Comparison of ENCODE assay signal across 14 cellular contexts in genomic region chr12:904010-904414, GRCh38. TPM values are rescaled to one million over a fixed set of nuclear protein-coding genes. Genes with fewer than 3 reads are reported as not detected.
DNase-seq lines count a peak whose midpoint lies in the region; ATAC-seq and FAIRE-seq lines count a peak whose summit lies in the region.
"Had no signal": no experiment of that assay in that cellular context is flagged by ENCODE, and none has a peak within 500 bp of the region (broad histone marks: within the 10 kb centered on the region; RNA-seq: fewer than 3 reads in every experiment).

No MANE protein-coding gene starts in this region.

- H3K27me3 ChIP-seq in small intestine (ENCODE audit: control insufficient read depth in 2 of 2, insufficient read depth in 2 of 2, low read length in 2 of 2), result no peaks in the 10 kb centered on the region
- H3K27me3 ChIP-seq: tibial artery had no signal

- H3K4me3 Mint-ChIP-seq in T-cell (no peak overlapping the region), immature natural killer cell (no peak overlapping the region)
- H3K4me3 Mint-ChIP-seq: dendritic cell treated with granulocyte-macrophage colony-stimulating factor and Interleukin-4, amounts not matched to agents 40 ng/mL and 50 ng/mL, for 4 days; IgD-negative memory B cell had no signal

- CTCF ChIA-PET in T-cell (lab: Charles Lee), result no interaction called here

- H3K9me3 ChIP-seq in small intestine (ENCODE audit: control insufficient read depth, low read depth), result no peaks in the 10 kb centered on the region
- H3K9me3 ChIP-seq: tibial artery had no signal

- peaks cover 72% of the 10 kb centered on the region for H3K36me3 Mint-ChIP-seq in T-cell
- peaks cover 24 to 52% (median 25%) of the 10 kb centered on the region in 3 donors for H3K36me3 Mint-ChIP-seq in immature natural killer cell

- DNase-seq in NCI-H2107 (lab: John Stamatoyannopoulos, UW) (peak; percentile 13), NCI-H2107 treated with DMSO at 0.1 percent for 48 hours (lab: John Stamatoyannopoulos, UW; ENCODE audit: unreplicated experiment) (no peak), GM19239 (ENCODE audit: insufficient read length, low spot score) (no peak), T-cell (no peak), immature natural killer cell (no peak), ureter (ENCODE audit: low spot score) (no peak), small intestine (no peak)
- DNase-seq: amygdala; NCI-H2081; NK-92 treated with Interleukin-12 subunit alpha and Interleukin-12 subunit beta, amount 100 ng/mL, for 24 hours; tibial artery had no signal

- no peak overlapping the region for H3K27ac ChIP-seq in small intestine (ENCODE audit: low read depth in 1 of 2, low read length in 1 of 2)
- H3K27ac ChIP-seq: tibial artery had no signal

- no peaks in the 10 kb centered on the region for H3K4me1 ChIP-seq in small intestine (ENCODE audit: control insufficient read depth in 2 of 2, insufficient read depth in 1 of 2, low read depth in 1 of 2, low read length in 1 of 2)
- H3K4me1 ChIP-seq: tibial artery had no signal

- no peaks in the 10 kb centered on the region for H3K9me3 Mint-ChIP-seq in T-cell
- no peaks in the 10 kb centered on the region for H3K9me3 Mint-ChIP-seq in immature natural killer cell
- H3K9me3 Mint-ChIP-seq: dendritic cell treated with granulocyte-macrophage colony-stimulating factor and Interleukin-4, amounts not matched to agents 40 ng/mL and 50 ng/mL, for 4 days; IgD-negative memory B cell had no signal

- peaks cover 23 to 36% (median 35%) of the 10 kb centered on the region in 3 donors for H3K4me1 Mint-ChIP-seq in T-cell
- H3K4me1 Mint-ChIP-seq in immature natural killer cell, result peaks cover 30 to 33% of the 10 kb centered on the region in 2 donors

- ATAC-seq in T-cell (replicated peaks in 1 of 4) (no peak), HG02759 (IDR thresholded peaks at IDR 0.05; ENCODE audit: unreplicated experiment) (no peak)

- H3K27ac Mint-ChIP-seq in T-cell (peak overlapping the region; percentile 56 to 82), immature natural killer cell (peak overlapping the region in 5 of 6 donors; percentile 8 to 83 (median 75))
- H3K27ac Mint-ChIP-seq: dendritic cell treated with granulocyte-macrophage colony-stimulating factor and Interleukin-4, amounts not matched to agents 40 ng/mL and 50 ng/mL, for 4 days had no signal

- no peak overlapping the region for H3K4me3 ChIP-seq in small intestine (ENCODE audit: low read depth in 1 of 2, low read length in 2 of 2)
- H3K4me3 ChIP-seq: tibial artery had no signal

- FAIRE-seq in GM19239 (lab: Jason Lieb, UNC), result peak; percentile 60
- no peak for FAIRE-seq in small intestine (lab: Jason Lieb, UNC)

- H3K27me3 Mint-ChIP-seq in T-cell (no peaks in the 10 kb centered on the region), immature natural killer cell (ENCODE audit: low read depth in 3 of 3) (peaks cover 0 to 8% (median 0%) of the 10 kb centered on the region in 3 donors)
- H3K27me3 Mint-ChIP-seq: dendritic cell treated with granulocyte-macrophage colony-stimulating factor and Interleukin-4, amounts not matched to agents 40 ng/mL and 50 ng/mL, for 4 days; IgD-negative memory B cell had no signal

- POLR2A ChIA-PET in T-cell (lab: Charles Lee), result no interaction called here

- H3K36me3 ChIP-seq in small intestine (ENCODE audit: control insufficient read depth in 2 of 2, insufficient read depth in 2 of 2, low read length in 2 of 2), result peaks cover 28 to 34% of the 10 kb centered on the region in 2 donors

- WGBS in small intestine, 3 donors, result 77 to 91% (median 86%) methylated on average over 5 of the region's 5 CpGs

RNA-seq across cellular contexts. Expression of gene RAD52, which starts 45.5 kb away (rescaled TPM):
- total RNA-seq in T-cell (10 to 100 TPM; 12.7 to 28.4 (median 18.3) TPM), ureter (24.0 TPM)
- polyA plus RNA-seq in immature natural killer cell (1 to 10 TPM in 2 of 3 donors, under 1 TPM in 1; 0.11 to 6.0 (median 4.9) TPM), small intestine (10 to 100 TPM in 1 of 3 donors, 1 to 10 TPM in 2; 3.2 to 15.2 (median 5.5) TPM)
